Comparison of ENCODE assay signal across 1 cellular context in the genomic region with DNA sequence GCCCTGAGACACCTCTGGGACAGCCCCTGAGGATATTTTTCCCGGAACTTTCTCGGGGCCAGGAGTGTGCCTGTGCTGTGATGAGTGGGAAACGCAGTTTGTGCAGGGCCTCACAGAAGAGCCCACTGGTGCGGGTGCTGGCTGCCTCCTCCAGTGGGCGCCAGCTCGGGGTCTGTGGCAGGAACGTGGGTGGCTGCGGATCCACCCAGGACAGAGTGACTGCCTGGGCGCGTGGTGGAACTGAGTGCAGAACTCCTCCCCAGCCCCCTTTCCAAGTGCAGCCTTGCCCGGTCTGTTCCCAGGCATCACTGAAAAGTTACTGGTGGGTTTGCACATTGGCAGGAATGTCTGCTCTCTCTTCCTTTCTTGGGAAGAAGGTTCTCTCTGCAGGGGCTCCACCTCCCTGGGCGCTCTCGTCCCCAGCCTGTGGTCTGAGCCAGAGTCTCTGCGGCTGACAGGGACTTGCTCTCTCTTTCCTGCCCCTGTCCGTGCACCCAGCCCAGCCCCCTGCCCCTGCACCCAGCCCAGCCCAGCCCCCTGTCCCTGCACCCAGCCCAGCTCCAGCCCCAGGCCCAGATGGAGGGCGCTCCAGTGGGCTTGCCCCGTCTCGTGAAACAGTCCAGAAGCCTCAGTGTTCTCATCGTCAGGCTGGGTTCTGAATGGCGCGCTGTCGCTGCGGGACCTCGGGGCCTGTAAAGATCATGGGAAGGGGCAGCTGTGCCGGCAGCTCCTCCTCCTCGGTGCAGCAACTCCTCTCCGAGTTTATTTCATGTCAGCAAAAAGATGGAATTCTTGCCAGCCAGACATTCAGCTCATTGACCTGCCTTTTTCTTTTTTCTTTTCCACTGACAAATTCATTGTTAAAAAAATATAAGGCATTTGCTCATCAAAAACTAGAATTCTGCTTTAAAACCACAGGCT.
TF ChIP-seq lines count a peak whose summit lies in the region.

No MANE protein-coding gene starts in this region.

TF ChIP-seq in H1, 55 proteins besides CTCF, POLR2A, EP300 and RAD21:
- TF ChIP-seq BACH1 (IDR thresholded peaks at IDR 0.05; ENCODE audit: low read length) (no peak), CEBPB (IDR thresholded peaks at IDR 0.05; ENCODE audit: low read depth, low read length) (no peak), KDM1A (IDR thresholded peaks at IDR 0.05; ENCODE audit: borderline replicate concordance, low read length) (no peak), HDAC6 (IDR thresholded peaks at IDR 0.05; ENCODE audit: low read depth, low read length) (no peak), GTF2F1 (IDR thresholded peaks at IDR 0.05; ENCODE audit: borderline replicate concordance, low read depth, low read length) (no peak), CBX8 (IDR thresholded peaks at IDR 0.05; ENCODE audit: borderline replicate concordance, low read depth, low read length) (no peak), SP2 (IDR thresholded peaks at IDR 0.05; ENCODE audit: low read length) (no peak), KDM4A (IDR thresholded peaks at IDR 0.05; ENCODE audit: low read depth, low read length, severe bottlenecking) (no peak), SP1 (IDR thresholded peaks at IDR 0.05; ENCODE audit: low read depth, low read length) (no peak), CREB1 (IDR thresholded peaks at IDR 0.05) (no peak), TEAD4 (IDR thresholded peaks at IDR 0.05; ENCODE audit: low read depth, low read length) (no peak)
- TF ChIP-seq, protein P1, sequence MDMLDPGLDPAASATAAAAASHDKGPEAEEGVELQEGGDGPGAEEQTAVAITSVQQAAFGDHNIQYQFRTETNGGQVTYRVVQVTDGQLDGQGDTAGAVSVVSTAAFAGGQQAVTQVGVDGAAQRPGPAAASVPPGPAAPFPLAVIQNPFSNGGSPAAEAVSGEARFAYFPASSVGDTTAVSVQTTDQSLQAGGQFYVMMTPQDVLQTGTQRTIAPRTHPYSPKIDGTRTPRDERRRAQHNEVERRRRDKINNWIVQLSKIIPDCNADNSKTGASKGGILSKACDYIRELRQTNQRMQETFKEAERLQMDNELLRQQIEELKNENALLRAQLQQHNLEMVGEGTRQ (IDR thresholded peaks at IDR 0.05; ENCODE audit: low read length): no peak
- TF ChIP-seq, protein P2, sequence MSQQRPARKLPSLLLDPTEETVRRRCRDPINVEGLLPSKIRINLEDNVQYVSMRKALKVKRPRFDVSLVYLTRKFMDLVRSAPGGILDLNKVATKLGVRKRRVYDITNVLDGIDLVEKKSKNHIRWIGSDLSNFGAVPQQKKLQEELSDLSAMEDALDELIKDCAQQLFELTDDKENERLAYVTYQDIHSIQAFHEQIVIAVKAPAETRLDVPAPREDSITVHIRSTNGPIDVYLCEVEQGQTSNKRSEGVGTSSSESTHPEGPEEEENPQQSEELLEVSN (IDR thresholded peaks at IDR 0.05): no peak
- TF ChIP-seq, protein P3, sequence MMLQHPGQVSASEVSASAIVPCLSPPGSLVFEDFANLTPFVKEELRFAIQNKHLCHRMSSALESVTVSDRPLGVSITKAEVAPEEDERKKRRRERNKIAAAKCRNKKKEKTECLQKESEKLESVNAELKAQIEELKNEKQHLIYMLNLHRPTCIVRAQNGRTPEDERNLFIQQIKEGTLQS (IDR thresholded peaks at IDR 0.05; ENCODE audit: insufficient read depth, low read depth, low read length): no peak
- TF ChIP-seq, protein P4, sequence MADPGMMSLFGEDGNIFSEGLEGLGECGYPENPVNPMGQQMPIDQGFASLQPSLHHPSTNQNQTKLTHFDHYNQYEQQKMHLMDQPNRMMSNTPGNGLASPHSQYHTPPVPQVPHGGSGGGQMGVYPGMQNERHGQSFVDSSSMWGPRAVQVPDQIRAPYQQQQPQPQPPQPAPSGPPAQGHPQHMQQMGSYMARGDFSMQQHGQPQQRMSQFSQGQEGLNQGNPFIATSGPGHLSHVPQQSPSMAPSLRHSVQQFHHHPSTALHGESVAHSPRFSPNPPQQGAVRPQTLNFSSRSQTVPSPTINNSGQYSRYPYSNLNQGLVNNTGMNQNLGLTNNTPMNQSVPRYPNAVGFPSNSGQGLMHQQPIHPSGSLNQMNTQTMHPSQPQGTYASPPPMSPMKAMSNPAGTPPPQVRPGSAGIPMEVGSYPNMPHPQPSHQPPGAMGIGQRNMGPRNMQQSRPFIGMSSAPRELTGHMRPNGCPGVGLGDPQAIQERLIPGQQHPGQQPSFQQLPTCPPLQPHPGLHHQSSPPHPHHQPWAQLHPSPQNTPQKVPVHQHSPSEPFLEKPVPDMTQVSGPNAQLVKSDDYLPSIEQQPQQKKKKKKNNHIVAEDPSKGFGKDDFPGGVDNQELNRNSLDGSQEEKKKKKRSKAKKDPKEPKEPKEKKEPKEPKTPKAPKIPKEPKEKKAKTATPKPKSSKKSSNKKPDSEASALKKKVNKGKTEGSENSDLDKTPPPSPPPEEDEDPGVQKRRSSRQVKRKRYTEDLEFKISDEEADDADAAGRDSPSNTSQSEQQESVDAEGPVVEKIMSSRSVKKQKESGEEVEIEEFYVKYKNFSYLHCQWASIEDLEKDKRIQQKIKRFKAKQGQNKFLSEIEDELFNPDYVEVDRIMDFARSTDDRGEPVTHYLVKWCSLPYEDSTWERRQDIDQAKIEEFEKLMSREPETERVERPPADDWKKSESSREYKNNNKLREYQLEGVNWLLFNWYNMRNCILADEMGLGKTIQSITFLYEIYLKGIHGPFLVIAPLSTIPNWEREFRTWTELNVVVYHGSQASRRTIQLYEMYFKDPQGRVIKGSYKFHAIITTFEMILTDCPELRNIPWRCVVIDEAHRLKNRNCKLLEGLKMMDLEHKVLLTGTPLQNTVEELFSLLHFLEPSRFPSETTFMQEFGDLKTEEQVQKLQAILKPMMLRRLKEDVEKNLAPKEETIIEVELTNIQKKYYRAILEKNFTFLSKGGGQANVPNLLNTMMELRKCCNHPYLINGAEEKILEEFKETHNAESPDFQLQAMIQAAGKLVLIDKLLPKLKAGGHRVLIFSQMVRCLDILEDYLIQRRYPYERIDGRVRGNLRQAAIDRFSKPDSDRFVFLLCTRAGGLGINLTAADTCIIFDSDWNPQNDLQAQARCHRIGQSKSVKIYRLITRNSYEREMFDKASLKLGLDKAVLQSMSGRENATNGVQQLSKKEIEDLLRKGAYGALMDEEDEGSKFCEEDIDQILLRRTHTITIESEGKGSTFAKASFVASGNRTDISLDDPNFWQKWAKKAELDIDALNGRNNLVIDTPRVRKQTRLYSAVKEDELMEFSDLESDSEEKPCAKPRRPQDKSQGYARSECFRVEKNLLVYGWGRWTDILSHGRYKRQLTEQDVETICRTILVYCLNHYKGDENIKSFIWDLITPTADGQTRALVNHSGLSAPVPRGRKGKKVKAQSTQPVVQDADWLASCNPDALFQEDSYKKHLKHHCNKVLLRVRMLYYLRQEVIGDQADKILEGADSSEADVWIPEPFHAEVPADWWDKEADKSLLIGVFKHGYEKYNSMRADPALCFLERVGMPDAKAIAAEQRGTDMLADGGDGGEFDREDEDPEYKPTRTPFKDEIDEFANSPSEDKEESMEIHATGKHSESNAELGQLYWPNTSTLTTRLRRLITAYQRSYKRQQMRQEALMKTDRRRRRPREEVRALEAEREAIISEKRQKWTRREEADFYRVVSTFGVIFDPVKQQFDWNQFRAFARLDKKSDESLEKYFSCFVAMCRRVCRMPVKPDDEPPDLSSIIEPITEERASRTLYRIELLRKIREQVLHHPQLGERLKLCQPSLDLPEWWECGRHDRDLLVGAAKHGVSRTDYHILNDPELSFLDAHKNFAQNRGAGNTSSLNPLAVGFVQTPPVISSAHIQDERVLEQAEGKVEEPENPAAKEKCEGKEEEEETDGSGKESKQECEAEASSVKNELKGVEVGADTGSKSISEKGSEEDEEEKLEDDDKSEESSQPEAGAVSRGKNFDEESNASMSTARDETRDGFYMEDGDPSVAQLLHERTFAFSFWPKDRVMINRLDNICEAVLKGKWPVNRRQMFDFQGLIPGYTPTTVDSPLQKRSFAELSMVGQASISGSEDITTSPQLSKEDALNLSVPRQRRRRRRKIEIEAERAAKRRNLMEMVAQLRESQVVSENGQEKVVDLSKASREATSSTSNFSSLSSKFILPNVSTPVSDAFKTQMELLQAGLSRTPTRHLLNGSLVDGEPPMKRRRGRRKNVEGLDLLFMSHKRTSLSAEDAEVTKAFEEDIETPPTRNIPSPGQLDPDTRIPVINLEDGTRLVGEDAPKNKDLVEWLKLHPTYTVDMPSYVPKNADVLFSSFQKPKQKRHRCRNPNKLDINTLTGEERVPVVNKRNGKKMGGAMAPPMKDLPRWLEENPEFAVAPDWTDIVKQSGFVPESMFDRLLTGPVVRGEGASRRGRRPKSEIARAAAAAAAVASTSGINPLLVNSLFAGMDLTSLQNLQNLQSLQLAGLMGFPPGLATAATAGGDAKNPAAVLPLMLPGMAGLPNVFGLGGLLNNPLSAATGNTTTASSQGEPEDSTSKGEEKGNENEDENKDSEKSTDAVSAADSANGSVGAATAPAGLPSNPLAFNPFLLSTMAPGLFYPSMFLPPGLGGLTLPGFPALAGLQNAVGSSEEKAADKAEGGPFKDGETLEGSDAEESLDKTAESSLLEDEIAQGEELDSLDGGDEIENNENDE (IDR thresholded peaks at IDR 0.05; ENCODE audit: insufficient replicate concordance, low read length): no peak
- TF ChIP-seq, protein P5, sequence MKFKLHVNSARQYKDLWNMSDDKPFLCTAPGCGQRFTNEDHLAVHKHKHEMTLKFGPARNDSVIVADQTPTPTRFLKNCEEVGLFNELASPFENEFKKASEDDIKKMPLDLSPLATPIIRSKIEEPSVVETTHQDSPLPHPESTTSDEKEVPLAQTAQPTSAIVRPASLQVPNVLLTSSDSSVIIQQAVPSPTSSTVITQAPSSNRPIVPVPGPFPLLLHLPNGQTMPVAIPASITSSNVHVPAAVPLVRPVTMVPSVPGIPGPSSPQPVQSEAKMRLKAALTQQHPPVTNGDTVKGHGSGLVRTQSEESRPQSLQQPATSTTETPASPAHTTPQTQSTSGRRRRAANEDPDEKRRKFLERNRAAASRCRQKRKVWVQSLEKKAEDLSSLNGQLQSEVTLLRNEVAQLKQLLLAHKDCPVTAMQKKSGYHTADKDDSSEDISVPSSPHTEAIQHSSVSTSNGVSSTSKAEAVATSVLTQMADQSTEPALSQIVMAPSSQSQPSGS (IDR thresholded peaks at IDR 0.05; ENCODE audit: low read length): no peak
